Comparison of ENCODE assay signal across 8 cellular contexts in the genomic region with DNA sequence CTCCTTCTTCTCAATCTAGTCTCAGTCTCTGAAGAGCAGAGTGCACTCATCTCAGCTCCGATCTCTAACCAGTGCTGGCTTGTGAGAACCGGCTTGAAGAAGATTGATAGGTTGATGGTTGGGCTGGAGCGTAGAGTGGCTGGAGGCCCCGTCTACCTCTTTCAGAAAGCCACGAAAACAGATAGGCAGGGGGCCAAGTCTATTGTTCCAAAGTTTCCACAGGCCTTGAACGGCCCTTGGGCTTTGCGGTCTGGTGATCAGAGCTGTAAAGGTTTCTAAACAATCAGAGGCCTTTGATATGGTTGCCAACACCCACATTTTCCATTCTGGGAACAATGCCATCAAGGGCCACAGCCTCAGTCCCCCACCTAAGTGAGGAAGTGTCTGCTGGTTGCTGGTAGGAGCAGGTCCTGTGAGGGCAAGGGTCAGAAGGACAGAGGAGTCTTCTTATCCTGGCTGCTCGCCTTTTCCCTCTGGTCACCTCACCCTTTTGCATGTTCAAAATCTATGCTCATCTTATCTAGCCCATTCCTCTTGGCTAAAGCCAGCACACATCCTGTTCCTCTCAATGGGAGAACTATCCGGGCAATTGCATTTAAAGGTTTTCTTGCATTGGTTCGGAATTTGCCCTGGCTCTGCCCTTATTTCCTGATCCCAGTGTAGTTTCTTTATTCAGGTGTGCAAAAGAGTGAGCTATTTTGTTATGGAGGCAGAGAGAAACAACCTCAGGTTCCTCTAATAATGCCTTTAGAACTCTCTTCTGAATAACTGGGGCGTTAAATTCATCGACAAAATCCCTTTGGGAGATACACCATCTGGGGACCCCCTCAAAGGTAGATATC.
A peak's percentile ranks its signal among the peaks of the same experiment; 100 is the strongest.
DNase-seq lines count a peak whose midpoint lies in the region; ATAC-seq, FAIRE-seq and TF ChIP-seq lines count a peak whose summit lies in the region.

No MANE protein-coding gene starts in this region.

- TF ChIP-seq CTCF in OCI-LY3 (IDR thresholded peaks at IDR 0.05; ENCODE audit: low read depth, low read length) = no peak
- TF ChIP-seq CTCF in WERI-Rb-1 (IDR thresholded peaks at IDR 0.05; ENCODE audit: low read depth, low read length) = no peak

- H3K4me1 ChIP-seq in OCI-LY3 (ENCODE audit: low read length) = peaks cover 46% of the 10 kb centered on the region
- peaks cover 4 to 13% of the 10 kb centered on the region in 2 donors for H3K4me1 ChIP-seq in small intestine (ENCODE audit: control insufficient read depth in 2 of 2, insufficient read depth in 1 of 2, low read depth in 1 of 2, low read length in 1 of 2)

- H3K4me3 ChIP-seq in OCI-LY3 (ENCODE audit: low read length) (peak overlapping the region; percentile 74), small intestine (ENCODE audit: low read depth in 1 of 2, low read length in 2 of 2) (no peak overlapping the region), H7 (ENCODE audit: insufficient read depth, low read depth, low read length) (no peak overlapping the region), WERI-Rb-1 (ENCODE audit: low read depth, low read length) (no peak overlapping the region)

- peaks cover 74% of the 10 kb centered on the region for H3K36me3 Mint-ChIP-seq in activated T-helper 17 cell treated with anti-CD3 and anti-CD28 coated beads, Interleukin-2, amount 50 U/mL, for 72 hours (ENCODE audit: low read depth)

- H2AFZ ChIP-seq in OCI-LY3 (ENCODE audit: low read depth, low read length) = peak overlapping the region; percentile 12; the same call in 1 of the 2 replicates

- peak overlapping the region; percentile 63 for H3K4me2 ChIP-seq in OCI-LY3 (ENCODE audit: low read length)

- peak overlapping the region; percentile 85 for H3K27ac ChIP-seq in OCI-LY3 (ENCODE audit: low read length)
- H3K27ac ChIP-seq in small intestine (ENCODE audit: low read depth in 1 of 2, low read length in 1 of 2) = peak overlapping the region; percentile 91 to 94
- H3K27ac ChIP-seq in WERI-Rb-1 = no peak overlapping the region

- peak overlapping the region; percentile 84; the same call in 1 of the 2 replicates for H3K9ac ChIP-seq in OCI-LY3 (ENCODE audit: low read length)

- H3K9me3 ChIP-seq in OCI-LY3 (ENCODE audit: insufficient read depth, low read length) (peaks cover 5% of the 10 kb centered on the region; the same call in 1 of the 2 replicates), small intestine (ENCODE audit: control insufficient read depth, low read depth) (no peaks in the 10 kb centered on the region), WERI-Rb-1 (ENCODE audit: severe bottlenecking) (no peaks in the 10 kb centered on the region)

- H3K79me2 ChIP-seq in OCI-LY3 (ENCODE audit: low read length) = no peaks in the 10 kb centered on the region

- H3K9me3 Mint-ChIP-seq in activated T-helper 17 cell treated with anti-CD3 and anti-CD28 coated beads, Interleukin-2, amount 50 U/mL, for 72 hours = peaks cover 3% of the 10 kb centered on the region

- intact Hi-C loops in left cardiac atrium (cut with DNase I) = no loop called here

- 6 to 25% (median 7%) methylated on average over 12 of the region's 12 CpGs for WGBS in small intestine, 3 donors

- peak; percentile 43 for ATAC-seq in GM19025 (IDR thresholded peaks at IDR 0.05; ENCODE audit: low read depth, unreplicated experiment)
- ATAC-seq in HG03103 (IDR thresholded peaks at IDR 0.05; ENCODE audit: low read depth, unreplicated experiment) = peak; percentile 42
- peak; percentile 51 for ATAC-seq in activated T-helper 17 cell treated with anti-CD3 and anti-CD28 coated beads, Interleukin-2, amount 50 U/mL, for 72 hours (replicated peaks)
- peak; percentile 24 to 40 for ATAC-seq in left cardiac atrium

- DNase-seq in left cardiac atrium = peak; percentile 83
- peak; percentile 100 for DNase-seq in small intestine
- DNase-seq in H7 = no peak
- no peak for DNase-seq in WERI-Rb-1

- H4K20me1 ChIP-seq in OCI-LY3 (ENCODE audit: insufficient read depth, low read length) = no peaks in the 10 kb centered on the region

- no peaks in the 10 kb centered on the region for H3K36me3 ChIP-seq in OCI-LY3 (replicated peaks; ENCODE audit: low read depth, low read length)
- H3K36me3 ChIP-seq in small intestine (ENCODE audit: control insufficient read depth in 2 of 2, insufficient read depth in 2 of 2, low read length in 2 of 2) = no peaks in the 10 kb centered on the region
- no peaks in the 10 kb centered on the region for H3K36me3 ChIP-seq in H7 (replicated peaks; ENCODE audit: control insufficient read depth, insufficient read depth, low read length)
- no peaks in the 10 kb centered on the region for H3K36me3 ChIP-seq in WERI-Rb-1

- H3K27ac Mint-ChIP-seq in activated T-helper 17 cell treated with anti-CD3 and anti-CD28 coated beads, Interleukin-2, amount 50 U/mL, for 72 hours = peak overlapping the region; percentile 100

- no peaks in the 10 kb centered on the region for H3K27me3 Mint-ChIP-seq in activated T-helper 17 cell treated with anti-CD3 and anti-CD28 coated beads, Interleukin-2, amount 50 U/mL, for 72 hours

- FAIRE-seq in small intestine (lab: Jason Lieb, UNC) = no peak

- H3K4me3 Mint-ChIP-seq in activated T-helper 17 cell treated with anti-CD3 and anti-CD28 coated beads, Interleukin-2, amount 50 U/mL, for 72 hours = peak overlapping the region; percentile 97

- no peaks in the 10 kb centered on the region for H3K27me3 ChIP-seq in OCI-LY3 (ENCODE audit: low read depth, low read length)
- H3K27me3 ChIP-seq in small intestine (ENCODE audit: control insufficient read depth in 2 of 2, insufficient read depth in 2 of 2, low read length in 2 of 2) = no peaks in the 10 kb centered on the region
- no peaks in the 10 kb centered on the region for H3K27me3 ChIP-seq in H7 (ENCODE audit: control insufficient read depth, insufficient read depth, low read length)
- no peaks in the 10 kb centered on the region for H3K27me3 ChIP-seq in WERI-Rb-1 (ENCODE audit: insufficient read depth, low read depth, severe bottlenecking)

- H3K4me1 Mint-ChIP-seq in activated T-helper 17 cell treated with anti-CD3 and anti-CD28 coated beads, Interleukin-2, amount 50 U/mL, for 72 hours = peaks cover 19% of the 10 kb centered on the region

Comparison
In these comparisons a context has a peak if more than half of its experiments do, and no peak if none do; other contexts are left out.
1. DNase-seq: peak in left cardiac atrium (single experiment) and small intestine (single experiment); none in H7 (single experiment) and WERI-Rb-1 (single experiment).
2. Peak in every context shown above with its lines, with median percentiles within 50 percentile points of each other: ATAC-seq.